Comparison of ENCODE assay signal across 24 cellular contexts in genomic region chr11:103676413-103676812, GRCh38.
"Had no signal": no experiment of that assay in that cellular context is flagged by ENCODE, and none has a peak within 500 bp of the region (broad histone marks: within the 10 kb centered on the region; RNA-seq: fewer than 3 reads in every experiment).

No MANE protein-coding gene starts in this region.

- H3K4me3 Mint-ChIP-seq: activated naive CD8-positive, alpha-beta T cell treated with anti-CD3 and anti-CD28 coated beads for 36 hours; immature natural killer cell; naive thymus-derived CD8-positive, alpha-beta T cell; neural progenitor cell; stimulated activated naive CD8-positive, alpha-beta T cell treated with anti-CD3 and anti-CD28 coated beads, Interleukin-15, Interleukin-2, amounts not matched to agents 100 ng/mL and 50 ng/mL, for 24 hours; T-helper 1 cell treated with Interleukin-12 subunit alpha and Interleukin-12 subunit beta and Interleukin-4 antibody, amounts not matched to agents 30 μg/mL and 1 μg/mL, for 36 hours had no signal

- H3K27ac ChIP-seq: epithelial cell of prostate, left lung, neural progenitor cell, thyroid gland, upper lobe of right lung had no signal

- H3K27ac Mint-ChIP-seq: activated naive CD8-positive, alpha-beta T cell treated with anti-CD3 and anti-CD28 coated beads for 36 hours; immature natural killer cell; naive thymus-derived CD8-positive, alpha-beta T cell; neural progenitor cell; progenitor cell of endocrine pancreas; stimulated activated naive CD8-positive, alpha-beta T cell treated with anti-CD3 and anti-CD28 coated beads, Interleukin-15, Interleukin-2, amounts not matched to agents 100 ng/mL and 50 ng/mL, for 24 hours; T-helper 1 cell treated with Interleukin-12 subunit alpha and Interleukin-12 subunit beta and Interleukin-4 antibody, amounts not matched to agents 30 μg/mL and 1 μg/mL, for 36 hours had no signal

- H3K4me3 ChIP-seq: left lung, lung, neural progenitor cell, thyroid gland, upper lobe of right lung had no signal

- H3K36me3 Mint-ChIP-seq: activated naive CD8-positive, alpha-beta T cell treated with anti-CD3 and anti-CD28 coated beads for 36 hours; immature natural killer cell; naive thymus-derived CD8-positive, alpha-beta T cell; neural progenitor cell had no signal

- H3K9me3 ChIP-seq: left lung, thyroid gland, upper lobe of right lung had no signal

- H3K9ac ChIP-seq: neural progenitor cell had no signal

- H3K36me3 ChIP-seq: left lung, neural progenitor cell, thyroid gland, upper lobe of right lung had no signal

- DNase-seq: activated CD4-positive, alpha-beta T cell treated with anti-CD3 and anti-CD28 coated beads for 4 hours; activated CD4-positive, alpha-beta T cell treated with anti-CD3 and anti-CD28 coated beads, Interleukin-2, amount 50 U/mL, for 48 hours; activated CD4-positive, CD25-positive, alpha-beta regulatory T cell; activated CD8-positive, alpha-beta memory T cell treated with anti-CD3 and anti-CD28 coated beads, Interleukin-2, amount 50 U/mL, for 48 hours; activated naive CD4-positive, alpha-beta T cell treated with Interleukin-2 at 50 U/mL for 16 hours; activated naive CD8-positive, alpha-beta T cell treated with anti-CD3 and anti-CD28 coated beads for 36 hours; activated T-cell treated with anti-CD3 and anti-CD28 coated beads, Interleukin-2, amount 50 U/mL, for 48 hours; amygdala; cortex of kidney; foreskin melanocyte; immature natural killer cell; kidney glomerular epithelial cell; left lung; naive thymus-derived CD8-positive, alpha-beta T cell; substantia nigra; T1000; thyroid gland; upper lobe of right lung had no signal

- ATAC-seq: left lung; naive thymus-derived CD8-positive, alpha-beta T cell; upper lobe of right lung had no signal

- H3K4me1 ChIP-seq: left lung, neural progenitor cell, thyroid gland, upper lobe of right lung had no signal

- H3K27me3 Mint-ChIP-seq: progenitor cell of endocrine pancreas had no signal

- H3K4me1 Mint-ChIP-seq: activated naive CD8-positive, alpha-beta T cell treated with anti-CD3 and anti-CD28 coated beads for 36 hours had no signal

- H3K27me3 ChIP-seq: left lung, neural progenitor cell, thyroid gland, upper lobe of right lung had no signal

- H3K9me3 Mint-ChIP-seq: activated naive CD8-positive, alpha-beta T cell treated with anti-CD3 and anti-CD28 coated beads for 36 hours; immature natural killer cell; naive thymus-derived CD8-positive, alpha-beta T cell; neural progenitor cell; stimulated activated naive CD8-positive, alpha-beta T cell treated with anti-CD3 and anti-CD28 coated beads, Interleukin-15, Interleukin-2, amounts not matched to agents 100 ng/mL and 50 ng/mL, for 24 hours; T-helper 1 cell treated with Interleukin-12 subunit alpha and Interleukin-12 subunit beta and Interleukin-4 antibody, amounts not matched to agents 30 μg/mL and 1 μg/mL, for 36 hours had no signal
